ENCODE assay signal across 8 cellular contexts in the genomic region with DNA sequence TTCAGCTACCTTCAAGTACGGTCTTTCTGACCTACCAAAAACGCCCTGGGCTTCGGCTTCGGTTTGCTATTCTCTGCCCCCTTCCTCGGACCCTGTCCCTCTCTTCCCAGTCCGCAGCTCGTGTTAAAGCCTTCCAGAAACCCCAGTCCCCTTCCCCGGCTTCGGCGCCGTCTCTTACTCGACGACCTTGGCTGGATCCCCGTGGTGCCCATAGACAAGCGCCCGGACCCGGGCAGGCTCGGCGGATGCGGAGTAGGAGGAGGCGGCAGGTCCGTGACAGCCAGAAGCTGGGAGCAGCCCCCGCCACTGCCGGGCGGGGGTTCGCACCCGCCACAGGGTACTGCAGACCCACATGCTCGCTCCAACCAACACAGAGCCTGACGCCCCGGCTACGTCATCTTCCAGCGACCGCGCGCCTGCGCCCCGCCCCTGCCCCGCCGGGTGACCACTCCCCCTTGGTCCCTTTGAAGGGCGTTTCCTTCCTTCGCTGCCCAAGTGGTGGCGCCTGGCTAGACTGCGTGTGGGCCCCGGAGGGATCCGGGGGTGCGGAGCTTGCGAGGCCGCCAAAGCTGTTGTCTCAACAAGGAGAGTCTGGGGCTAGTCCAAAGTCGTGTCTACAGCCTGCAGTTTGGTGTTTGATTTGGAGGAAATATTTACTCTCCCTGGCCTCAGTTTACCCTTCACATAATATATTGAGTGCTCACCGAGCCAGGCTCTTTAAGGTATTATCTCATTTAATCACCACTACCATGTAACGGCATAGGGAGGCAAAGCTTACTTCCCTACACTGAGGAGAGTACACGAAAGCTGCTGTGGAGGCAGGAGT. TPM values are rescaled to one million over a fixed set of nuclear protein-coding genes. Genes with fewer than 3 reads are reported as not detected.
DNase-seq lines count a peak whose midpoint lies in the region; ATAC-seq and TF ChIP-seq lines count a peak whose summit lies in the region.

Gene MECR, minus strand, starts transcription at position 382 of the 826 bp plus-strand sequence. Its CDS starts 28 bp downstream, at position 354.

- H2AFZ ChIP-seq in IMR-90 (replicated peaks; ENCODE audit: low read length, poor library complexity) (peak within 1 kb of the TSS; percentile 97), PC-3 (ENCODE audit: low read length) (peak within 1 kb of the TSS; percentile 78)

- H4K20me1 ChIP-seq in IMR-90 (ENCODE audit: insufficient read depth, low read length) (no peaks in the 10 kb centered on the region; the same call in 1 of the 2 replicates), PC-3 (ENCODE audit: low read length) (no peaks in the 10 kb centered on the region)

- intact Hi-C loops in IMR-90 (cut with micrococcal nuclease) (no loop called here), PC-3 (cut with micrococcal nuclease) (loop anchor here (10.0 kb wide), 2 partner anchors 414 to 884 kb away; no protein-coding TSS in a partner anchor)

- POLR2A ChIA-PET in IMR-90 (lab: Charles Lee; ENCODE audit: unreplicated experiment) (no interaction called here), PC-3 (lab: Charles Lee; ENCODE audit: unreplicated experiment) (interaction anchor here (0.6 kb wide), 1 partner anchor 36 kb away, joined by 3 read pairs; no protein-coding TSS in a partner anchor)

- H3K18ac ChIP-seq in IMR-90 (ENCODE audit: low read depth, low read length), result peak within 1 kb of the TSS; percentile 12; the same call in 1 of the 2 replicates

- H3K14ac ChIP-seq in IMR-90 (replicated peaks; ENCODE audit: low read depth, low read length), result peak within 1 kb of the TSS; percentile 69

- H4K5ac ChIP-seq in IMR-90 (ENCODE audit: low read depth, low read length), result peak within 1 kb of the TSS; percentile 84

- peaks cover 4% of the 10 kb centered on the region for H3K27me3 Mint-ChIP-seq in activated T-cell treated with anti-CD3 and anti-CD28 coated beads, Interleukin-2, amount 50 U/mL, for 24 hours

- H3K9ac ChIP-seq in IMR-90 (ENCODE audit: low read depth, low read length) (peak within 1 kb of the TSS; percentile 77), PC-3 (ENCODE audit: low read length) (peak within 1 kb of the TSS; percentile 92), muscle layer of colon (ENCODE audit: low read length) (peak within 1 kb of the TSS; percentile 75)

- H3K4me2 ChIP-seq in IMR-90 (ENCODE audit: low read depth, low read length) (peak within 1 kb of the TSS; percentile 85), PC-3 (ENCODE audit: low read length) (peak within 1 kb of the TSS; percentile 89)

- BruUV-seq in IMR-90 (replicated peaks; lab: Mats Ljungman, UMichigan) (no TSS peak), PC-3 (replicated peaks; lab: Mats Ljungman, UMichigan) (TSS peak; percentile 67)

- H2BK20ac ChIP-seq in IMR-90 (ENCODE audit: low read depth, low read length), result no peak within 1 kb of the TSS

- H3K4me3 Mint-ChIP-seq in activated T-cell treated with anti-CD3 and anti-CD28 coated beads, Interleukin-2, amount 50 U/mL, for 24 hours, result peak within 1 kb of the TSS; percentile 98

- H3K4me1 ChIP-seq in IMR-90 (ENCODE audit: control insufficient read depth, insufficient read depth, low read length) (peaks cover 2% of the 10 kb centered on the region; the same call in 1 of the 2 replicates), PC-3 (ENCODE audit: insufficient read depth, low read length) (peaks cover 10% of the 10 kb centered on the region), esophagus (ENCODE audit: control insufficient read depth in 2 of 2, insufficient read depth in 2 of 2, low read length in 1 of 2) (peaks cover 0 to 2% of the 10 kb centered on the region in 2 donors), muscle layer of colon (ENCODE audit: insufficient read depth, low read length) (peaks cover 17% of the 10 kb centered on the region)

- ATAC-seq in GM21515 (IDR thresholded peaks at IDR 0.05; ENCODE audit: unreplicated experiment) (peak; percentile 79), IMR-90 (ENCODE audit: low read depth) (peak; percentile 99), PC-3 (peak; percentile 94)

- H2BK5ac ChIP-seq in IMR-90 (ENCODE audit: low read depth, low read length, poor library complexity, severe bottlenecking), result peak within 1 kb of the TSS; percentile 53

- H3K4me1 Mint-ChIP-seq in activated T-cell treated with anti-CD3 and anti-CD28 coated beads, Interleukin-2, amount 50 U/mL, for 24 hours (ENCODE audit: low read depth), result peaks cover 22% of the 10 kb centered on the region

- H3K9me3 ChIP-seq in IMR-90 (ENCODE audit: control insufficient read depth, insufficient read depth, low read length) (no peaks in the 10 kb centered on the region), PC-3 (ENCODE audit: low read length) (no peaks in the 10 kb centered on the region), esophagus (ENCODE audit: control insufficient read depth in 2 of 2, insufficient read depth in 1 of 2, low read depth in 1 of 2, low read length in 1 of 2) (no peaks in the 10 kb centered on the region), muscle layer of colon (ENCODE audit: low read length) (no peaks in the 10 kb centered on the region)

- H3K23ac ChIP-seq in IMR-90 (ENCODE audit: low read depth, low read length), result peak within 1 kb of the TSS; percentile 39; the same call in 1 of the 2 replicates

- H2BK120ac ChIP-seq in IMR-90 (ENCODE audit: low read depth, low read length), result no peak within 1 kb of the TSS; the same call in 1 of the 2 replicates

- WGBS in IMR-90 (ENCODE audit: extremely low coverage in 2 of 2, insufficient read length in 1 of 2), 2 experiments, result 0% methylated on average over 8 of the region's 52 CpGs; no CpG with 5 or more reads in 1 of the 2 experiments
- WGBS in esophagus, 2 donors, result 2 to 3% methylated on average over 48 to 52 of the region's 52 CpGs

- H3K27ac ChIP-seq in IMR-90 (ENCODE audit: insufficient read depth, low read length), result peak within 1 kb of the TSS; percentile 54
- H3K27ac ChIP-seq in PC-3 (ENCODE audit: low read length), result peak within 1 kb of the TSS; percentile 2; the same call in 1 of the 2 replicates
- peak within 1 kb of the TSS; percentile 74 to 83 for H3K27ac ChIP-seq in esophagus (ENCODE audit: low read depth in 2 of 2, low read length in 1 of 2)
- peak within 1 kb of the TSS; percentile 81 for H3K27ac ChIP-seq in muscle layer of colon (ENCODE audit: low read depth, low read length)

- no peaks in the 10 kb centered on the region for H3K9me3 Mint-ChIP-seq in activated T-cell treated with anti-CD3 and anti-CD28 coated beads, Interleukin-2, amount 50 U/mL, for 24 hours

- no peak for TF ChIP-seq RAD21 in IMR-90 (IDR thresholded peaks at IDR 0.05; ENCODE audit: low read length)

- peak within 1 kb of the TSS; percentile 95 for H2AK5ac ChIP-seq in IMR-90 (ENCODE audit: low read depth, low read length)

- DNase-seq in DMS153 (lab: John Stamatoyannopoulos, UW), result peak; percentile 94
- peak; percentile 89 for DNase-seq in IMR-90
- peak; percentile 92 for DNase-seq in PC-3
- DNase-seq in activated T-cell treated with anti-CD3 and anti-CD28 coated beads, Interleukin-2, amount 50 U/mL, for 24 hours, result peak; percentile 99
- DNase-seq in stimulated activated CD8-positive, alpha-beta memory T cell treated with anti-CD3 and anti-CD28 coated beads, Interleukin-7, amount 100 ng/mL, for 24 hours (ENCODE audit: low read depth), result peak; percentile 93

- H3K36me3 ChIP-seq in IMR-90 (ENCODE audit: control insufficient read depth, insufficient read depth, low read length) (no peaks in the 10 kb centered on the region), PC-3 (ENCODE audit: low read depth, low read length) (no peaks in the 10 kb centered on the region), esophagus (ENCODE audit: control insufficient read depth in 2 of 2, insufficient read depth in 2 of 2, low read length in 1 of 2) (no peaks in the 10 kb centered on the region), muscle layer of colon (ENCODE audit: insufficient read depth, low read length) (no peaks in the 10 kb centered on the region)

- peaks cover 22% of the 10 kb centered on the region for H3K36me3 Mint-ChIP-seq in activated T-cell treated with anti-CD3 and anti-CD28 coated beads, Interleukin-2, amount 50 U/mL, for 24 hours (ENCODE audit: low read depth)

- TF ChIP-seq POLR2A in IMR-90 (IDR thresholded peaks at IDR 0.05; ENCODE audit: low read depth, low read length), result peak; percentile 80

- in situ Hi-C loops in IMR-90 (cut with MboI; ENCODE audit: low sequenced_read_pairs), result loop anchor here (10.0 kb wide), 1 partner anchor 1484 kb away; no protein-coding TSS in a partner anchor

- peaks cover 18 to 28% of the 10 kb centered on the region in 2 experiments for H3K79me1 ChIP-seq in IMR-90 (ENCODE audit: low read depth in 1 of 2, low read length in 2 of 2)

- CTCF ChIA-PET in IMR-90 (lab: Yijun Ruan, JAX), result interaction anchor here (0.9 to 1.2 kb wide), 2 partner anchors 15 to 1477 kb away, joined by 3 read pairs; no protein-coding TSS in a partner anchor
- CTCF ChIA-PET in PC-3 (lab: Charles Lee), result no interaction called here

- peak within 1 kb of the TSS; percentile 56 for H4K91ac ChIP-seq in IMR-90 (ENCODE audit: insufficient read depth, low read depth, low read length)

- TF ChIP-seq CTCF in IMR-90 (conservative IDR thresholded peaks at IDR 0.05; ENCODE audit: low read depth, low read length), result peak; percentile 18; the same call in 1 of the 2 replicates
- TF ChIP-seq CTCF in PC-3 (conservative IDR thresholded peaks at IDR 0.05; ENCODE audit: low read depth, low read length), result peak; percentile 43; the same call in 1 of the 2 replicates

- H3F3A ChIP-seq in PC-3 (ENCODE audit: low read length, unreplicated experiment), result no peaks in the 10 kb centered on the region

- dilution Hi-C loops in IMR-90 (cut with HindIII; ENCODE audit: low sequenced_read_pairs, unreplicated experiment), result no loop called here

- peak within 1 kb of the TSS; percentile 95 for H3K27ac Mint-ChIP-seq in activated T-cell treated with anti-CD3 and anti-CD28 coated beads, Interleukin-2, amount 50 U/mL, for 24 hours

- peak within 1 kb of the TSS; percentile 73 for H3K4ac ChIP-seq in IMR-90 (ENCODE audit: low read depth, low read length)

- peak within 1 kb of the TSS; percentile 45; the same call in 2 of the 3 replicates for H2BK15ac ChIP-seq in IMR-90 (ENCODE audit: low read depth, low read length)

- H3K79me2 ChIP-seq in PC-3 (ENCODE audit: low read length), result peaks cover 31% of the 10 kb centered on the region

- peak within 1 kb of the TSS; percentile 43; the same call in 1 of the 2 replicates for H3K56ac ChIP-seq in IMR-90 (ENCODE audit: extremely low read depth, insufficient read depth, low read length)

- no peaks in the 10 kb centered on the region for H3K9me2 ChIP-seq in PC-3 (replicated peaks; ENCODE audit: low read length)

- peak within 1 kb of the TSS; percentile 94 to 99 for H4K8ac ChIP-seq in IMR-90 (ENCODE audit: low read depth in 2 of 2, low read length in 2 of 2)

- H3K9me1 ChIP-seq in IMR-90 (ENCODE audit: insufficient read depth, low read length), result no peaks in the 10 kb centered on the region; the same call in 1 of the 2 replicates

- H3K4me3 ChIP-seq in IMR-90 (ENCODE audit: insufficient read depth, low read depth, low read length) (peak within 1 kb of the TSS; percentile 79), PC-3 (ENCODE audit: low read length) (peak within 1 kb of the TSS; percentile 85), esophagus (ENCODE audit: low read depth in 1 of 2, low read length in 2 of 2) (peak within 1 kb of the TSS; percentile 72 to 83), muscle layer of colon (ENCODE audit: low read depth in 1 of 2, low read length in 2 of 2) (peak within 1 kb of the TSS; percentile 80 to 85)

- peak within 1 kb of the TSS; percentile 43 for H2AK9ac ChIP-seq in IMR-90 (replicated peaks; ENCODE audit: low read depth, low read length, poor library complexity)

- H3K27me3 ChIP-seq in IMR-90 (ENCODE audit: control insufficient read depth, insufficient read depth, low read length) (peaks cover 2% of the 10 kb centered on the region; the same call in 1 of the 2 replicates), PC-3 (ENCODE audit: low read length) (no peaks in the 10 kb centered on the region), esophagus (ENCODE audit: control insufficient read depth in 1 of 2, insufficient read depth in 2 of 2, low read length in 2 of 2) (no peaks in the 10 kb centered on the region), muscle layer of colon (ENCODE audit: control insufficient read depth in 1 of 2, insufficient read depth in 2 of 2, low read length in 2 of 2) (peaks cover 4 to 6% of the 10 kb centered on the region in 2 donors)

RNA-seq across cellular contexts. Expression of gene MECR, which starts in this region (rescaled TPM):
- total RNA-seq in IMR-90 (2012; rRNA removed) (19.2 and 20.3 TPM in 2 replicates), PC-3 (2014; rRNA removed) (25.3 and 30.5 TPM in 2 replicates)
- polyA plus RNA-seq in IMR-90 (2012; rRNA removed) (24.8 and 38.1 TPM in 2 replicates), esophagus (10 to 100 TPM; 11.8 to 19.6 TPM)
- 15.9 and 19.6 TPM in 2 replicates for polyA plus RNA-seq in IMR-90 (2012; cell fraction: cytosol; rRNA removed)
- polyA plus RNA-seq in IMR-90 (2012; cell fraction: nucleus; rRNA removed; ENCODE audit: low replicate concordance), result 25.0 and 29.9 TPM in 2 replicates

Comparison
In these comparisons a context has a peak if more than half of its experiments do, and no peak if none do; other contexts are left out.
1. Peak in every context shown above with its lines: DNase-seq, ATAC-seq, H3K4me3 ChIP-seq and H3K27ac ChIP-seq.
2. H3K27ac ChIP-seq: peak in every context shown above with its lines; median percentile 81 in muscle layer of colon; 78 in esophagus; 54 in IMR-90; 2 in PC-3.